Comparison of ENCODE assay signal across 8 cellular contexts in the genomic region with DNA sequence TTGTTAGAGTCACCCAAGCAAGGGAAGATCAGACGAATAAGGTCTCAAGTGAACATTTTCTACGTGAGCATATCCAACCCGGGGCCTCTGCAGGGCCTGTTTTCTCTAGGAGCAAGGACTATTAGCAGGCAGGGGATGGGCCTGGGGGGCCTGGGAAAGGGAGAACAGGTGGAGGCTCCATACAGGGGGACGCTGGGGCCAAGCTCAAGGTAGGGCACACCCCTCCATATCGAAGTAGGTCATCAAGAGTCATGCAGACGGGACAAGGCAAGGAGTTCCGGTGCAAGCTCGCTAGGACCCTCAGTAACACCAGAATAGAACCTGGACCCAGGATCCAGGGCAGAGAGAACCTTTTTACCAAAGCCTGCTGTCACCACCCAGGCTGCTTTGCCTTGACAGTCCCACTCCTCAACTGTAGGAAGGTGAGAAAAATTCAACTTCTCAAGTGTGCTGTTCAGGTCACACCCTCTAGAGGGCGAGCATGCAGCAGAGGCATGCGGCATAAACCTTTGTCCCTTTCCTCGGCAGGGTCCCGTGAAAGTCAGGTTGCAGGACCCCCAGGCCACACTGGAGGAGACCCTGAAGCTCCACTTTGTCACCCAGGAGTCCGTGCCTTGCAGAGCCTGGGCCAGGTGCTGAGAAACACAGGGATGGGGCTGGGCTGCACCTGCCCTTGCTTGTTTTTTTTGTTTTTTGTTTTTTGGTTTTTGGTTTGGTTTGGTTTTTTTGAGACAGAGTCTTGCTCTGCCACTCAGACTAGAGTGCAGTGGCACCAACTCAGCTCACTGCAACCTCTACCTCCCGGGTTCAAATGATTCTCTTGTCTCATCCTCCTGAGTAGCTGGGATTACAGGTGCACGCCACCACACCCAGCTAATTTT. TPM values are rescaled to one million over a fixed set of nuclear protein-coding genes. Genes with fewer than 3 reads are reported as not detected.
DNase-seq lines count a peak whose midpoint lies in the region; ATAC-seq, FAIRE-seq and TF ChIP-seq lines count a peak whose summit lies in the region.

No MANE protein-coding gene starts in this region.

- TF ChIP-seq RAD21 in HepG2 (CRISPR knock-in tag; IDR thresholded peaks at IDR 0.05) = peak; percentile 44; the same call in 1 of the 2 replicates

- POLR2A ChIA-PET in AG04450 (lab: Yijun Ruan, JAX) (no interaction called here), HepG2 (lab: Yijun Ruan, JAX) (no interaction called here)

- H3K36me3 ChIP-seq in SU-DHL-6 (ENCODE audit: low read length) = no peaks in the 10 kb centered on the region
- no peaks in the 10 kb centered on the region for H3K36me3 ChIP-seq in HepG2 (replicated peaks in 1 of 2; ENCODE audit: control insufficient read depth in 1 of 2, insufficient read depth in 2 of 2, low read length in 2 of 2)
- no peaks in the 10 kb centered on the region for H3K36me3 ChIP-seq in vagina

- in situ Hi-C loops in astrocyte of the cerebellum (cut with HindIII; ENCODE audit: low sequenced_read_pairs) = no loop called here
- in situ Hi-C loops in HepG2 (cut with HindIII; ENCODE audit: extremely low pct_ligation_motif_present, low pct_unique_long_range_greater_than_20kb) = no loop called here

- H3K4me3 ChIP-seq in AG04450 (ENCODE audit: low read depth, low read length) (no peak overlapping the region), SU-DHL-6 (ENCODE audit: insufficient read depth, low read length, poor library complexity, severe bottlenecking) (no peak overlapping the region), astrocyte of the cerebellum (ENCODE audit: low read depth, low read length) (no peak overlapping the region), HepG2 (replicated peaks in 1 of 3; ENCODE audit: insufficient read depth in 1 of 3, low read depth in 2 of 3, low read length in 3 of 3) (no peak overlapping the region), vagina (no peak overlapping the region)

- no TSS peak for BruUV-seq in HepG2 (replicated peaks; lab: Mats Ljungman, UMichigan)

- no peak overlapping the region for H3K4me2 ChIP-seq in SU-DHL-6 (ENCODE audit: low read depth, low read length, poor library complexity, severe bottlenecking)
- H3K4me2 ChIP-seq in HepG2 (ENCODE audit: low read depth, low read length) = no peak overlapping the region

- no peak for DNase-seq in AG04450 (ENCODE audit: low read depth, low spot score)
- no peak for DNase-seq in GM12892 (ENCODE audit: insufficient read length)
- no peak for DNase-seq in astrocyte of the cerebellum (ENCODE audit: low read depth)
- DNase-seq in HepG2 (ENCODE audit: low spot score) = peak; percentile 42
- peak; percentile 14 for DNase-seq in stimulated activated naive CD4-positive, alpha-beta T cell treated with Interleukin-2 at 50 U/mL for 16 hours (lab: John Stamatoyannopoulos, UW)
- no peak for DNase-seq in vagina (ENCODE audit: extremely low spot score in 2 of 2)
- DNase-seq in effector CD8-positive, alpha-beta T cell (lab: John Stamatoyannopoulos, UW) = no peak

- H3K79me2 ChIP-seq in SU-DHL-6 (ENCODE audit: insufficient read depth, low read length) (no peaks in the 10 kb centered on the region), HepG2 (ENCODE audit: insufficient read depth, low read length) (no peaks in the 10 kb centered on the region)

- H3K27me3 ChIP-seq in AG04450 (ENCODE audit: control insufficient read depth, insufficient read depth, low read length) (peaks cover 17% of the 10 kb centered on the region), SU-DHL-6 (ENCODE audit: low read length) (no peaks in the 10 kb centered on the region), HepG2 (ENCODE audit: control insufficient read depth in 1 of 2, insufficient read depth in 2 of 2, low read length in 2 of 2) (peaks cover 1 to 11% of the 10 kb centered on the region in 2 experiments; a peak in 1 of 5 replicates), vagina (no peaks in the 10 kb centered on the region)

- ATAC-seq in HepG2 = peak; percentile 83

- TF ChIP-seq CTCF in AG04450 (IDR thresholded peaks at IDR 0.05; ENCODE audit: low read depth, low read length) (peak; percentile 90), SU-DHL-6 (IDR thresholded peaks at IDR 0.05; ENCODE audit: insufficient read depth, low read length, poor library complexity, severe bottlenecking) (peak; percentile 89), astrocyte of the cerebellum (IDR thresholded peaks at IDR 0.05; ENCODE audit: low read depth, low read length, missing control alignments) (peak; percentile 70), HepG2 (CRISPR knock-in tag; IDR thresholded peaks at IDR 0.05) (peak; percentile 86), vagina (IDR thresholded peaks at IDR 0.05) (peak in 1 of 3 experiments; percentile 63)

- TF ChIP-seq EP300 in HepG2 (IDR thresholded peaks at IDR 0.05; ENCODE audit: low read depth in 2 of 2, low read length in 2 of 2) (no peak), HepG2 (CRISPR knock-in tag; IDR thresholded peaks at IDR 0.05; ENCODE audit: borderline replicate concordance) (no peak)

- H4K20me1 ChIP-seq in SU-DHL-6 (ENCODE audit: low read depth, low read length) (no peaks in the 10 kb centered on the region), HepG2 (ENCODE audit: insufficient read depth, low read length) (no peaks in the 10 kb centered on the region; the same call in 1 of the 2 replicates)

- H3K9me3 ChIP-seq in AG04450 (ENCODE audit: control insufficient read depth, insufficient read depth, low read length) (peaks cover 11% of the 10 kb centered on the region), SU-DHL-6 (ENCODE audit: insufficient read depth, low read length) (no peaks in the 10 kb centered on the region), HepG2 (ENCODE audit: low read length) (no peaks in the 10 kb centered on the region), vagina (no peaks in the 10 kb centered on the region)

- H3K9me2 ChIP-seq in SU-DHL-6 (replicated peaks; ENCODE audit: insufficient read depth, low read length) = no peaks in the 10 kb centered on the region

- H3K27ac ChIP-seq in AG04450 (ENCODE audit: low read depth, low read length) = no peak overlapping the region
- no peak overlapping the region for H3K27ac ChIP-seq in SU-DHL-6 (ENCODE audit: low read depth, low read length)
- no peak overlapping the region for H3K27ac ChIP-seq in HepG2 (ENCODE audit: extremely low read length, insufficient read depth, low read length)
- H3K27ac ChIP-seq in vagina = no peak overlapping the region

- H3K9ac ChIP-seq in SU-DHL-6 (ENCODE audit: low read length) (no peak overlapping the region), HepG2 (ENCODE audit: insufficient read depth, low read depth, low read length) (no peak overlapping the region)

- H3F3A ChIP-seq in SU-DHL-6 (ENCODE audit: insufficient read depth) = no peaks in the 10 kb centered on the region

- CTCF ChIA-PET in AG04450 (lab: Charles Lee) (interaction anchor here (0.8 to 1.5 kb wide), 4 partner anchors 8 to 74 kb away, joined by 3 to 5 read pairs (median 4); partner anchors contain the start of gene APOBEC3B), HepG2 (lab: Yijun Ruan, JAX; ENCODE audit: low intra/inter-chr PET ratio, low total read pairs) (interaction anchor here (0.9 to 3.0 kb wide), 3 partner anchors 29 to 144 kb away, joined by 4 to 16 read pairs (median 8); no protein-coding TSS in a partner anchor)

- WGBS in HepG2 (ENCODE audit: low lambda C conversion rate) = 37% methylated on average over 10 of the region's 15 CpGs

- H2AFZ ChIP-seq in SU-DHL-6 (ENCODE audit: low read depth, low read length, severe bottlenecking) (no peak overlapping the region), HepG2 (ENCODE audit: low read length) (no peak overlapping the region)

- FAIRE-seq in GM12892 (lab: Jason Lieb, UNC) = peak; percentile 96
- peak; percentile 92 for FAIRE-seq in HepG2 (lab: Jason Lieb, UNC)

- H3K4me1 ChIP-seq in HepG2 (ENCODE audit: insufficient read depth, low read length) = no peaks in the 10 kb centered on the region
- H3K4me1 ChIP-seq in vagina = no peaks in the 10 kb centered on the region

- no peak for TF ChIP-seq POLR2A in GM12892 (IDR thresholded peaks at IDR 0.05; ENCODE audit: low read depth, low read length)
- TF ChIP-seq POLR2A in HepG2 (IDR thresholded peaks at IDR 0.05; ENCODE audit: insufficient read depth in 1 of 2, low read depth in 2 of 2, low read length in 2 of 2) = no peak
- no peak for TF ChIP-seq POLR2A in vagina (IDR thresholded peaks at IDR 0.05)

- intact Hi-C loops in HepG2 (cut with micrococcal nuclease; ENCODE audit: unreplicated experiment) = loop anchor here (2.0 to 5.0 kb wide), 2 partner anchors 29 to 51 kb away; no protein-coding TSS in a partner anchor
- intact Hi-C loops in vagina (cut with DNase I) = no loop called here

RNA-seq across cellular contexts. Expression of gene APOBEC3B, which starts 8.6 kb away (rescaled TPM):
- polyA plus RNA-seq in AG04450 (2011; rRNA removed) (12.5 TPM in 2 replicates), HepG2 (2011; rRNA removed) (4.3 and 6.7 TPM in 2 replicates)
- polyA minus RNA-seq in AG04450 (2011; rRNA and poly(A)+ RNA removed) = 11.4 and 12.7 TPM in 2 replicates
- polyA plus RNA-seq in GM12892 (2012; ENCODE audit: missing spikeins) = 21.6 TPM
- total RNA-seq in HepG2 (2016; rRNA removed; fragmentation: Illumina TruSeq; extraction: Trizol) (8.8 and 13.9 TPM in 2 replicates), vagina (not detected)
- 1.5 and 2.7 TPM in 2 replicates for total RNA-seq in HepG2 (2016; cell fraction: cytosol; rRNA removed; fragmentation: Illumina TruSeq; extraction: Trizol; ENCODE audit: low read depth)
- 8.7 and 13.4 TPM in 2 replicates for total RNA-seq in HepG2 (2016; cell fraction: insoluble cytoplasmic fraction; rRNA removed; fragmentation: Illumina TruSeq; extraction: Trizol)
- total RNA-seq in HepG2 (2016; cell fraction: membrane; rRNA removed; fragmentation: Illumina TruSeq; extraction: Trizol) = 3.5 and 3.8 TPM in 2 replicates
- 4.5 and 4.8 TPM in 2 replicates for total RNA-seq in HepG2 (2016; cell fraction: nucleus; rRNA removed; fragmentation: Illumina TruSeq; extraction: Trizol)
- 7.1 and 9.4 TPM in 2 replicates for polyA plus RNA-seq in HepG2 (2011; cell fraction: cytosol; rRNA removed)
- polyA plus RNA-seq in HepG2 (2011; cell fraction: nucleus; rRNA removed) = 2.7 and 3.5 TPM in 2 replicates
- polyA plus RNA-seq in HepG2 (2012) = 2.1 and 7.1 TPM in 2 replicates
- polyA plus RNA-seq in HepG2 (2016; cell fraction: cytosol; fragmentation: Illumina TruSeq; extraction: Trizol; ENCODE audit: low read depth) = 3.0 and 3.6 TPM in 2 replicates
- polyA plus RNA-seq in HepG2 (2016; cell fraction: insoluble cytoplasmic fraction; fragmentation: Illumina TruSeq; extraction: Trizol; ENCODE audit: low read depth) = 20.9 and 21.9 TPM in 2 replicates
- polyA plus RNA-seq in HepG2 (2016; cell fraction: membrane; fragmentation: Illumina TruSeq; extraction: Trizol; ENCODE audit: low read depth) = 3.2 and 4.1 TPM in 2 replicates
- polyA plus RNA-seq in HepG2 (2016; cell fraction: nucleus; fragmentation: Illumina TruSeq; extraction: Trizol; ENCODE audit: insufficient read depth, low read depth) = 9.6 and 11.7 TPM in 2 replicates
- 9.8 and 29.9 TPM in 2 replicates for polyA minus RNA-seq in HepG2 (2011; rRNA and poly(A)+ RNA removed; ENCODE audit: low replicate concordance)
- polyA minus RNA-seq in HepG2 (2011; cell fraction: cytosol; rRNA and poly(A)+ RNA removed) = 3.8 and 5.0 TPM in 2 replicates
- polyA minus RNA-seq in HepG2 (2011; cell fraction: nucleus; rRNA and poly(A)+ RNA removed) = 1.2 and 1.6 TPM in 2 replicates

RNA-seq across cellular contexts. Expression of gene APOBEC3A, which starts 16.1 kb away (rescaled TPM):
- polyA plus RNA-seq in AG04450 (2011; rRNA removed) (not detected in 2 replicates), HepG2 (2011; rRNA removed) (not detected in 2 replicates)
- not detected in 2 replicates for polyA minus RNA-seq in AG04450 (2011; rRNA and poly(A)+ RNA removed)
- not detected for polyA plus RNA-seq in GM12892 (2012; ENCODE audit: missing spikeins)
- total RNA-seq in HepG2 (2016; rRNA removed; fragmentation: Illumina TruSeq; extraction: Trizol) (not detected in 2 replicates), vagina (not detected)
- not detected in 2 replicates for total RNA-seq in HepG2 (2016; cell fraction: cytosol; rRNA removed; fragmentation: Illumina TruSeq; extraction: Trizol; ENCODE audit: low read depth)
- not detected in 2 replicates for total RNA-seq in HepG2 (2016; cell fraction: insoluble cytoplasmic fraction; rRNA removed; fragmentation: Illumina TruSeq; extraction: Trizol)
- not detected in 2 replicates for total RNA-seq in HepG2 (2016; cell fraction: membrane; rRNA removed; fragmentation: Illumina TruSeq; extraction: Trizol)
- total RNA-seq in HepG2 (2016; cell fraction: nucleus; rRNA removed; fragmentation: Illumina TruSeq; extraction: Trizol) = not detected in 2 replicates
- polyA plus RNA-seq in HepG2 (2011; cell fraction: cytosol; rRNA removed) = not detected in 2 replicates
- polyA plus RNA-seq in HepG2 (2011; cell fraction: nucleus; rRNA removed) = not detected in 2 replicates
- not detected in 2 replicates for polyA plus RNA-seq in HepG2 (2012)
- not detected in 2 replicates for polyA plus RNA-seq in HepG2 (2016; cell fraction: cytosol; fragmentation: Illumina TruSeq; extraction: Trizol; ENCODE audit: low read depth)
- not detected in 2 replicates for polyA plus RNA-seq in HepG2 (2016; cell fraction: insoluble cytoplasmic fraction; fragmentation: Illumina TruSeq; extraction: Trizol; ENCODE audit: low read depth)
- polyA plus RNA-seq in HepG2 (2016; cell fraction: membrane; fragmentation: Illumina TruSeq; extraction: Trizol; ENCODE audit: low read depth) = not detected in 2 replicates
- not detected in 2 replicates for polyA plus RNA-seq in HepG2 (2016; cell fraction: nucleus; fragmentation: Illumina TruSeq; extraction: Trizol; ENCODE audit: insufficient read depth, low read depth)
- polyA minus RNA-seq in HepG2 (2011; rRNA and poly(A)+ RNA removed; ENCODE audit: low replicate concordance) = not detected in 2 replicates
- polyA minus RNA-seq in HepG2 (2011; cell fraction: cytosol; rRNA and poly(A)+ RNA removed) = not detected in 2 replicates
- polyA minus RNA-seq in HepG2 (2011; cell fraction: nucleus; rRNA and poly(A)+ RNA removed) = not detected in 2 replicates

RNA-seq across cellular contexts. Expression of gene APOBEC3C, which starts 40.5 kb away (rescaled TPM):
- polyA plus RNA-seq in AG04450 (2011; rRNA removed) (35.5 and 41.3 TPM in 2 replicates), HepG2 (2011; rRNA removed) (20.4 and 27.6 TPM in 2 replicates)
- polyA minus RNA-seq in AG04450 (2011; rRNA and poly(A)+ RNA removed) = 31.8 and 33.4 TPM in 2 replicates
- 69.7 TPM for polyA plus RNA-seq in GM12892 (2012; ENCODE audit: missing spikeins)
- total RNA-seq in HepG2 (2016; rRNA removed; fragmentation: Illumina TruSeq; extraction: Trizol) (8.9 and 10.8 TPM in 2 replicates), vagina (16.2 TPM)
- total RNA-seq in HepG2 (2016; cell fraction: cytosol; rRNA removed; fragmentation: Illumina TruSeq; extraction: Trizol; ENCODE audit: low read depth) = 1.9 and 2.3 TPM in 2 replicates
- total RNA-seq in HepG2 (2016; cell fraction: insoluble cytoplasmic fraction; rRNA removed; fragmentation: Illumina TruSeq; extraction: Trizol) = 9.1 and 9.5 TPM in 2 replicates
- total RNA-seq in HepG2 (2016; cell fraction: membrane; rRNA removed; fragmentation: Illumina TruSeq; extraction: Trizol) = 5.7 and 5.9 TPM in 2 replicates
- total RNA-seq in HepG2 (2016; cell fraction: nucleus; rRNA removed; fragmentation: Illumina TruSeq; extraction: Trizol) = 3.8 and 5.4 TPM in 2 replicates
- polyA plus RNA-seq in HepG2 (2011; cell fraction: cytosol; rRNA removed) = 20.1 and 23.3 TPM in 2 replicates
- 8.9 and 10.6 TPM in 2 replicates for polyA plus RNA-seq in HepG2 (2011; cell fraction: nucleus; rRNA removed)
- 17.1 and 44.0 TPM in 2 replicates for polyA plus RNA-seq in HepG2 (2012)
- polyA plus RNA-seq in HepG2 (2016; cell fraction: cytosol; fragmentation: Illumina TruSeq; extraction: Trizol; ENCODE audit: low read depth) = 4.5 and 5.1 TPM in 2 replicates
- 20.9 and 22.5 TPM in 2 replicates for polyA plus RNA-seq in HepG2 (2016; cell fraction: insoluble cytoplasmic fraction; fragmentation: Illumina TruSeq; extraction: Trizol; ENCODE audit: low read depth)
- polyA plus RNA-seq in HepG2 (2016; cell fraction: membrane; fragmentation: Illumina TruSeq; extraction: Trizol; ENCODE audit: low read depth) = 9.5 and 11.6 TPM in 2 replicates
- polyA plus RNA-seq in HepG2 (2016; cell fraction: nucleus; fragmentation: Illumina TruSeq; extraction: Trizol; ENCODE audit: insufficient read depth, low read depth) = 13.5 TPM in 2 replicates
- 2.2 and 31.0 TPM in 2 replicates for polyA minus RNA-seq in HepG2 (2011; rRNA and poly(A)+ RNA removed; ENCODE audit: low replicate concordance)
- 11.6 and 14.5 TPM in 2 replicates for polyA minus RNA-seq in HepG2 (2011; cell fraction: cytosol; rRNA and poly(A)+ RNA removed)
- 4.6 and 5.6 TPM in 2 replicates for polyA minus RNA-seq in HepG2 (2011; cell fraction: nucleus; rRNA and poly(A)+ RNA removed)

RNA-seq across cellular contexts. Expression of gene APOBEC3D, which starts 47.4 kb away (rescaled TPM):
- polyA plus RNA-seq in AG04450 (2011; rRNA removed) = 0.73 and 1.4 TPM in 2 replicates
- 0.87 and 1.0 TPM in 2 replicates for polyA minus RNA-seq in AG04450 (2011; rRNA and poly(A)+ RNA removed)
- polyA plus RNA-seq in GM12892 (2012; ENCODE audit: missing spikeins) = 10.2 TPM
- total RNA-seq in HepG2 (2016; rRNA removed; fragmentation: Illumina TruSeq; extraction: Trizol) = 0.21 and 0.24 TPM in 2 replicates
- 0.26 TPM in 1 of 2 replicates, not detected in the other for total RNA-seq in HepG2 (2016; cell fraction: cytosol; rRNA removed; fragmentation: Illumina TruSeq; extraction: Trizol; ENCODE audit: low read depth)
- total RNA-seq in HepG2 (2016; cell fraction: insoluble cytoplasmic fraction; rRNA removed; fragmentation: Illumina TruSeq; extraction: Trizol) = 0.22 and 0.54 TPM in 2 replicates
- total RNA-seq in HepG2 (2016; cell fraction: membrane; rRNA removed; fragmentation: Illumina TruSeq; extraction: Trizol) = 0.25 and 0.28 TPM in 2 replicates
- 0.22 and 0.25 TPM in 2 replicates for total RNA-seq in HepG2 (2016; cell fraction: nucleus; rRNA removed; fragmentation: Illumina TruSeq; extraction: Trizol)
- polyA plus RNA-seq in HepG2 (2011; rRNA removed) = 0.61 and 1.0 TPM in 2 replicates
- 0.47 and 1.0 TPM in 2 replicates for polyA plus RNA-seq in HepG2 (2011; cell fraction: cytosol; rRNA removed)
- 1.8 and 2.7 TPM in 2 replicates for polyA plus RNA-seq in HepG2 (2011; cell fraction: nucleus; rRNA removed)
- 0.52 and 1.0 TPM in 2 replicates for polyA plus RNA-seq in HepG2 (2012)
- polyA plus RNA-seq in HepG2 (2016; cell fraction: cytosol; fragmentation: Illumina TruSeq; extraction: Trizol; ENCODE audit: low read depth) = not detected in 2 replicates
- 0.23 TPM in 1 of 2 replicates, not detected in the other for polyA plus RNA-seq in HepG2 (2016; cell fraction: insoluble cytoplasmic fraction; fragmentation: Illumina TruSeq; extraction: Trizol; ENCODE audit: low read depth)
- not detected in 2 replicates for polyA plus RNA-seq in HepG2 (2016; cell fraction: membrane; fragmentation: Illumina TruSeq; extraction: Trizol; ENCODE audit: low read depth)
- 0.73 and 2.3 TPM in 2 replicates for polyA plus RNA-seq in HepG2 (2016; cell fraction: nucleus; fragmentation: Illumina TruSeq; extraction: Trizol; ENCODE audit: insufficient read depth, low read depth)
- polyA minus RNA-seq in HepG2 (2011; rRNA and poly(A)+ RNA removed; ENCODE audit: low replicate concordance) = 0.16 and 0.66 TPM in 2 replicates
- 0.97 and 1.5 TPM in 2 replicates for polyA minus RNA-seq in HepG2 (2011; cell fraction: cytosol; rRNA and poly(A)+ RNA removed)
- polyA minus RNA-seq in HepG2 (2011; cell fraction: nucleus; rRNA and poly(A)+ RNA removed) = 0.64 and 1.4 TPM in 2 replicates
- total RNA-seq in vagina = 5.2 TPM

Comparison
In these comparisons a context has a peak if more than half of its experiments do, and no peak if none do; other contexts are left out.
1. DNase-seq: peak in HepG2 (single experiment) and stimulated activated naive CD4-positive, alpha-beta T cell treated with Interleukin-2 at 50 U/mL for 16 hours (single experiment); none in AG04450 (single experiment), GM12892 (single experiment), astrocyte of the cerebellum (single experiment), vagina (0 of 2) and effector CD8-positive, alpha-beta T cell (single experiment).